1 cellular context compared by ENCODE assay signal in genomic region chr6:79617521-79617941, GRCh38.
TF ChIP-seq lines count a peak whose summit lies in the region.

No MANE protein-coding gene starts in this region.

TF ChIP-seq in HepG2, 621 proteins besides CTCF, POLR2A, EP300 and RAD21 (continued from another document):
- TF ChIP-seq CENPBD1 (CRISPR knock-in tag; IDR thresholded peaks at IDR 0.05; ENCODE audit: borderline replicate concordance, low read depth) (no peak), ZSCAN9 (CRISPR knock-in tag; IDR thresholded peaks at IDR 0.05; ENCODE audit: borderline replicate concordance) (no peak), CREM (IDR thresholded peaks at IDR 0.05) (peak; percentile 76; the same call in 1 of the 2 replicates), CREM (CRISPR knock-in tag; IDR thresholded peaks at IDR 0.05) (no peak), NCOA2 (CRISPR knock-in tag; IDR thresholded peaks at IDR 0.05) (peak; percentile 83), ZNF564 (CRISPR knock-in tag; IDR thresholded peaks at IDR 0.05) (no peak), NCOR1 (IDR thresholded peaks at IDR 0.05; ENCODE audit: borderline replicate concordance, low read length) (peak; percentile 86), RARA (CRISPR knock-in tag; IDR thresholded peaks at IDR 0.05) (peak; percentile 65; the same call in 1 of the 2 replicates), RFXANK (CRISPR knock-in tag; IDR thresholded peaks at IDR 0.05) (no peak), GLMP (CRISPR knock-in tag; IDR thresholded peaks at IDR 0.05; ENCODE audit: borderline replicate concordance) (no peak), SNAPC5 (CRISPR knock-in tag; IDR thresholded peaks at IDR 0.05; ENCODE audit: borderline replicate concordance) (no peak), MIER3 (CRISPR knock-in tag; IDR thresholded peaks at IDR 0.05; ENCODE audit: borderline replicate concordance) (peak; percentile 73; the same call in 1 of the 2 replicates), STAG1 (CRISPR knock-in tag; IDR thresholded peaks at IDR 0.05) (no peak; the same call in 1 of the 2 replicates), SIX1 (CRISPR knock-in tag; IDR thresholded peaks at IDR 0.05; ENCODE audit: borderline replicate concordance) (peak; percentile 62; the same call in 1 of the 2 replicates), CC2D1A (CRISPR knock-in tag; IDR thresholded peaks at IDR 0.05) (no peak), CBFB (CRISPR knock-in tag; IDR thresholded peaks at IDR 0.05) (no peak), ATF1 (CRISPR knock-in tag; IDR thresholded peaks at IDR 0.05) (peak; percentile 61), TRIM24 (CRISPR knock-in tag; IDR thresholded peaks at IDR 0.05) (no peak), FOXO1 (CRISPR knock-in tag; IDR thresholded peaks at IDR 0.05) (peak; percentile 78), DNMT1 (CRISPR knock-in tag; IDR thresholded peaks at IDR 0.05) (no peak), ZNF746 (CRISPR knock-in tag; IDR thresholded peaks at IDR 0.05) (no peak)
- TF ChIP-seq, protein P1, sequence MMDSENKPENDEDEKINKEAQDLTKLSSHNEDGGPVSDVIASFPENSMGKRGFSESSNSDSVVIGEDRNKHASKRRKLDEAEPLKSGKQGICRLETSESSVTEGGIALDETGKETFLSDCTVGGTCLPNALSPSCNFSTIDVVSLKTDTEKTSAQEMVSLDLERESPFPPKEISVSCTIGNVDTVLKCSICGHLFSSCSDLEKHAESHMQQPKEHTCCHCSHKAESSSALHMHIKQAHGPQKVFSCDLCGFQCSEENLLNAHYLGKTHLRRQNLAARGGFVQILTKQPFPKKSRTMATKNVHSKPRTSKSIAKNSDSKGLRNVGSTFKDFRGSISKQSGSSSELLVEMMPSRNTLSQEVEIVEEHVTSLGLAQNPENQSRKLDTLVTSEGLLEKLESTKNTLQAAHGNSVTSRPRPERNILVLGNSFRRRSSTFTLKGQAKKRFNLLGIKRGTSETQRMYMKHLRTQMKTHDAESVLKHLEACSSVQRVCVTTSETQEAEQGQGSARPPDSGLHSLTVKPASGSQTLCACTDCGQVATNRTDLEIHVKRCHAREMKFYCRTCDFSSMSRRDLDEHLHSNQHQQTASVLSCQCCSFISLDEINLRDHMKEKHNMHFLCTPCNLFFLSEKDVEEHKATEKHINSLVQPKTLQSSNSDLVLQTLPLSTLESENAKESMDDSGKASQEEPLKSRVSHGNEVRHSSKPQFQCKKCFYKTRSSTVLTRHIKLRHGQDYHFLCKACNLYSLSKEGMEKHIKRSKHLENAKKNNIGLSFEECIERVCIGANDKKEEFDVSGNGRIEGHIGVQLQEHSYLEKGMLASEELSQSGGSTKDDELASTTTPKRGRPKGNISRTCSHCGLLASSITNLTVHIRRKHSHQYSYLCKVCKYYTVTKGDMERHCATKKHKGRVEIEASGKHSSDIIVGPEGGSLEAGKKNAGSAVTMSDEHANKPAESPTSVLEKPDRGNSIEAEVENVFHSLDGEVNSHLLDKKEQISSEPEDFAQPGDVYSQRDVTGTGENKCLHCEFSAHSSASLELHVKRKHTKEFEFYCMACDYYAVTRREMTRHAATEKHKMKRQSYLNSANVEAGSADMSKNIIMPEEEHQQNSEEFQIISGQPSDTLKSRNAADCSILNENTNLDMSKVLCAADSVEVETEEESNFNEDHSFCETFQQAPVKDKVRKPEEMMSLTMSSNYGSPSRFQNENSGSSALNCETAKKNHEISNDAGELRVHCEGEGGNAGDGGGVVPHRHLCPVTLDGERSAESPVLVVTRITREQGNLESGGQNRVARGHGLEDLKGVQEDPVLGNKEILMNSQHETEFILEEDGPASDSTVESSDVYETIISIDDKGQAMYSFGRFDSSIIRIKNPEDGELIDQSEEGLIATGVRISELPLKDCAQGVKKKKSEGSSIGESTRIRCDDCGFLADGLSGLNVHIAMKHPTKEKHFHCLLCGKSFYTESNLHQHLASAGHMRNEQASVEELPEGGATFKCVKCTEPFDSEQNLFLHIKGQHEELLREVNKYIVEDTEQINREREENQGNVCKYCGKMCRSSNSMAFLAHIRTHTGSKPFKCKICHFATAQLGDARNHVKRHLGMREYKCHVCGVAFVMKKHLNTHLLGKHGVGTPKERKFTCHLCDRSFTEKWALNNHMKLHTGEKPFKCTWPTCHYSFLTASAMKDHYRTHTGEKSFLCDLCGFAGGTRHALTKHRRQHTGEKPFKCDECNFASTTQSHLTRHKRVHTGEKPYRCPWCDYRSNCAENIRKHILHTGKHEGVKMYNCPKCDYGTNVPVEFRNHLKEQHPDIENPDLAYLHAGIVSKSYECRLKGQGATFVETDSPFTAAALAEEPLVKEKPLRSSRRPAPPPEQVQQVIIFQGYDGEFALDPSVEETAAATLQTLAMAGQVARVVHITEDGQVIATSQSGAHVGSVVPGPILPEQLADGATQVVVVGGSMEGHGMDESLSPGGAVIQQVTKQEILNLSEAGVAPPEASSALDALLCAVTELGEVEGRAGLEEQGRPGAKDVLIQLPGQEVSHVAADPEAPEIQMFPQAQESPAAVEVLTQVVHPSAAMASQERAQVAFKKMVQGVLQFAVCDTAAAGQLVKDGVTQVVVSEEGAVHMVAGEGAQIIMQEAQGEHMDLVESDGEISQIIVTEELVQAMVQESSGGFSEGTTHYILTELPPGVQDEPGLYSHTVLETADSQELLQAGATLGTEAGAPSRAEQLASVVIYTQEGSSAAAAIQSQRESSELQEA (CRISPR knock-in tag; IDR thresholded peaks at IDR 0.05; ENCODE audit: not compliant biosample characterization) = no peak
- TF ChIP-seq, protein P2, sequence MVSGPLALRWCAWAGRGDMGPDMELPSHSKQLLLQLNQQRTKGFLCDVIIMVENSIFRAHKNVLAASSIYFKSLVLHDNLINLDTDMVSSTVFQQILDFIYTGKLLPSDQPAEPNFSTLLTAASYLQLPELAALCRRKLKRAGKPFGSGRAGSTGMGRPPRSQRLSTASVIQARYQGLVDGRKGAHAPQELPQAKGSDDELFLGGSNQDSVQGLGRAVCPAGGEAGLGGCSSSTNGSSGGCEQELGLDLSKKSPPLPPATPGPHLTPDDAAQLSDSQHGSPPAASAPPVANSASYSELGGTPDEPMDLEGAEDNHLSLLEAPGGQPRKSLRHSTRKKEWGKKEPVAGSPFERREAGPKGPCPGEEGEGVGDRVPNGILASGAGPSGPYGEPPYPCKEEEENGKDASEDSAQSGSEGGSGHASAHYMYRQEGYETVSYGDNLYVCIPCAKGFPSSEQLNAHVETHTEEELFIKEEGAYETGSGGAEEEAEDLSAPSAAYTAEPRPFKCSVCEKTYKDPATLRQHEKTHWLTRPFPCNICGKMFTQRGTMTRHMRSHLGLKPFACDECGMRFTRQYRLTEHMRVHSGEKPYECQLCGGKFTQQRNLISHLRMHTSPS (CRISPR knock-in tag; IDR thresholded peaks at IDR 0.05; ENCODE audit: low read depth) = no peak
- TF ChIP-seq, protein P3, sequence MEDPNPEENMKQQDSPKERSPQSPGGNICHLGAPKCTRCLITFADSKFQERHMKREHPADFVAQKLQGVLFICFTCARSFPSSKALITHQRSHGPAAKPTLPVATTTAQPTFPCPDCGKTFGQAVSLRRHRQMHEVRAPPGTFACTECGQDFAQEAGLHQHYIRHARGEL (CRISPR knock-in tag; IDR thresholded peaks at IDR 0.05) = no peak
